ENCODE assay signal across 15 cellular contexts in genomic region chr6:12458558-12458957, GRCh38.
DNase-seq lines count a peak whose midpoint lies in the region; ATAC-seq, FAIRE-seq and TF ChIP-seq lines count a peak whose summit lies in the region.
"Had no signal": no experiment of that assay in that cellular context is flagged by ENCODE, and none has a peak within 500 bp of the region (broad histone marks: within the 10 kb centered on the region; RNA-seq: fewer than 3 reads in every experiment).

No MANE protein-coding gene starts in this region.

- peak overlapping the region; percentile 25; the same call in 1 of the 2 replicates for H3K14ac ChIP-seq in H9 (ENCODE audit: insufficient read depth, low read length)

- DNase-seq in ELF-1 (ENCODE audit: low read depth, low spot score) (peak; percentile 53), H9 (no peak), GM12878 (ENCODE audit: low read depth, low spot score) (no peak), mesendoderm (no peak), middle frontal gyrus (ENCODE audit: extremely low spot score, low spot score) (no peak), NCI-H1694 (lab: John Stamatoyannopoulos, UW) (no peak)
- DNase-seq in activated CD8-positive, alpha-beta memory T cell treated with anti-CD3 and anti-CD28 coated beads, Interleukin-2, amount 50 U/mL, for 48 hours = no peak
- DNase-seq: BE2C; CD4-positive, alpha-beta memory T cell; DMS79; IMR-90; KBM-7 had no signal

- no peak overlapping the region for H3K27ac Mint-ChIP-seq in H9
- H3K27ac Mint-ChIP-seq: CD4-positive, alpha-beta memory T cell had no signal

- H3K27me3 ChIP-seq in H9 (ENCODE audit: insufficient read depth, low read length) (peaks cover 4% of the 10 kb centered on the region; the same call in 1 of the 2 replicates), GM12878 (replicated peaks in 1 of 2; ENCODE audit: control insufficient read depth in 2 of 2, insufficient read depth in 2 of 2, low read length in 1 of 2) (no peaks in the 10 kb centered on the region), mesendoderm (ENCODE audit: insufficient read depth, low read length, poor library complexity) (no peaks in the 10 kb centered on the region)
- H3K27me3 ChIP-seq: BE2C had no signal

- in situ Hi-C loops in GM12878 (cut with MboI) = no loop called here

- H4K20me1 ChIP-seq in H9 (ENCODE audit: control insufficient read depth, insufficient read depth, insufficient read length) = no peaks in the 10 kb centered on the region
- no peaks in the 10 kb centered on the region for H4K20me1 ChIP-seq in GM12878 (ENCODE audit: control insufficient read depth, insufficient read depth)

- no peak overlapping the region for H2BK20ac ChIP-seq in H9 (ENCODE audit: low read depth, low read length, poor library complexity, severe bottlenecking)

- peaks cover 3 to 10% (median 3%) of the 10 kb centered on the region in 3 experiments for H3K36me3 Mint-ChIP-seq in H9 (ENCODE audit: insufficient read depth in 1 of 3, low read depth in 3 of 3)
- H3K36me3 Mint-ChIP-seq: CD4-positive, alpha-beta memory T cell had no signal

- TF ChIP-seq EP300 in GM12878 (IDR thresholded peaks at IDR 0.05; ENCODE audit: borderline replicate concordance in 1 of 2, control insufficient read depth in 1 of 2, low read depth in 2 of 2, low read length in 2 of 2) = no peak

- H3K4me2 ChIP-seq in H9 (ENCODE audit: insufficient read depth, insufficient read length, low read length) (no peak overlapping the region), GM12878 (ENCODE audit: control insufficient read depth, insufficient read depth) (no peak overlapping the region), mesendoderm (ENCODE audit: low read length) (no peak overlapping the region)

- peaks cover 28% of the 10 kb centered on the region for H3K27me3 Mint-ChIP-seq in H9 (ENCODE audit: low read depth)

- CTCF ChIA-PET in GM12878 (lab: Yijun Ruan, JAX) = no interaction called here

- no peak for TF ChIP-seq RAD21 in GM12878 (IDR thresholded peaks at IDR 0.05; ENCODE audit: insufficient read depth, low read depth, low read length)

- TF ChIP-seq CTCF in H9 (conservative IDR thresholded peaks at IDR 0.05) (no peak), GM12878 (IDR thresholded peaks at IDR 0.05 in 2 of 3, conservative IDR thresholded peaks at IDR 0.05 in 1 of 3; ENCODE audit: control insufficient read depth in 2 of 3, extremely low read depth in 1 of 3, insufficient read depth in 1 of 3, low read depth in 3 of 3, low read length in 3 of 3) (no peak)

- no peaks in the 10 kb centered on the region for H3K79me1 ChIP-seq in H9 (ENCODE audit: insufficient read depth, low read depth, low read length, poor library complexity, severe bottlenecking)
- H3K79me1 ChIP-seq in mesendoderm (ENCODE audit: low read length) = no peaks in the 10 kb centered on the region

- no peak overlapping the region for H3K56ac ChIP-seq in H9 (ENCODE audit: insufficient read length, low read depth, low read length)
- H3K56ac ChIP-seq in mesendoderm (ENCODE audit: low read length) = no peak overlapping the region

- intact Hi-C loops in GM12878 (cut with micrococcal nuclease; ENCODE audit: unreplicated experiment) = no loop called here

- BruUV-seq in GM12878 (replicated peaks; lab: Mats Ljungman, UMichigan) = no TSS peak

- H3K4me1 ChIP-seq in H9 (ENCODE audit: insufficient read depth, low read length) = no peaks in the 10 kb centered on the region; the same call in 1 of the 2 replicates
- no peaks in the 10 kb centered on the region for H3K4me1 ChIP-seq in GM12878 (ENCODE audit: control insufficient read depth, insufficient read depth, low read length)
- H3K4me1 ChIP-seq in mesendoderm (ENCODE audit: control insufficient read depth, low read depth, low read length) = no peaks in the 10 kb centered on the region
- H3K4me1 ChIP-seq: BE2C had no signal

- H3K18ac ChIP-seq in H9 (ENCODE audit: insufficient read length, low read depth, low read length) (no peak overlapping the region), mesendoderm (ENCODE audit: low read length) (no peak overlapping the region)

- no peak for ATAC-seq in GM12878

- peaks cover 8 to 10% of the 10 kb centered on the region in 2 experiments for H3K9me3 Mint-ChIP-seq in H9

- H3K23me2 ChIP-seq in H9 (ENCODE audit: insufficient read length, low read depth, low read length, poor library complexity, severe bottlenecking) = no peaks in the 10 kb centered on the region

- peaks cover 22 to 25% of the 10 kb centered on the region in 2 experiments for H3K4me1 Mint-ChIP-seq in H9
- H3K4me1 Mint-ChIP-seq: CD4-positive, alpha-beta memory T cell had no signal

- H2BK12ac ChIP-seq in H9 (ENCODE audit: insufficient read length, low read depth, low read length) = no peak overlapping the region

- H3K9ac ChIP-seq in H9 (ENCODE audit: extremely low read depth, insufficient read length, low read length) (no peak overlapping the region), GM12878 (ENCODE audit: control insufficient read depth, insufficient read depth, low read length) (no peak overlapping the region), mesendoderm (ENCODE audit: low read length) (no peak overlapping the region)

- H3K9me3 ChIP-seq in H9 (ENCODE audit: control insufficient read depth, low read depth, low read length) (peaks cover 2% of the 10 kb centered on the region), GM12878 (replicated peaks; ENCODE audit: control insufficient read depth, insufficient read depth, low read length) (peaks cover 2% of the 10 kb centered on the region; the same call in 2 of the 3 replicates)
- H3K9me3 ChIP-seq: BE2C had no signal

- FAIRE-seq in GM12878 (lab: Jason Lieb, UNC) = no peak
- FAIRE-seq: G401.6, GM19239 had no signal

- no CpG with 5 or more reads among the region's 5 CpGs for WGBS in H9 (ENCODE audit: extremely low coverage, insufficient read length, low lambda C conversion rate)
- 21% methylated on average over 5 of the region's 5 CpGs for WGBS in GM12878 (ENCODE audit: insufficient coverage, insufficient replicate concordance, low lambda C conversion rate, missing lambda C conversion rate)
- WGBS in mesendoderm (ENCODE audit: extremely low coverage, insufficient coverage, low lambda C conversion rate) = no CpG with 5 or more reads among the region's 5 CpGs

- H3K27ac ChIP-seq in H9 (ENCODE audit: insufficient read length, low read depth, low read length) = no peak overlapping the region
- no peak overlapping the region for H3K27ac ChIP-seq in GM12878 (ENCODE audit: control insufficient read depth, insufficient read depth)
- no peak overlapping the region for H3K27ac ChIP-seq in mesendoderm (ENCODE audit: low read depth, low read length)
- H3K27ac ChIP-seq: C4-2B had no signal

- H4K8ac ChIP-seq in H9 (replicated peaks; ENCODE audit: insufficient read length, low read depth, low read length) = no peak overlapping the region
- no peak overlapping the region for H4K8ac ChIP-seq in mesendoderm (ENCODE audit: low read depth, low read length)

- SMC1A ChIA-PET in GM12878 (lab: Charles Lee; ENCODE audit: uncharacterized antibody, unreplicated experiment) = no interaction called here

- no peak overlapping the region for H3T11ph ChIP-seq in H9 (ENCODE audit: low read length)

- H2BK5ac ChIP-seq in H9 (ENCODE audit: insufficient read length, low read length) (no peak overlapping the region), mesendoderm (ENCODE audit: low read length) (no peak overlapping the region)

- H3K23ac ChIP-seq in H9 (ENCODE audit: insufficient read length, low read depth, low read length) (no peak overlapping the region), mesendoderm (ENCODE audit: low read length) (no peak overlapping the region)

- H2AK5ac ChIP-seq in H9 (ENCODE audit: insufficient read length, low read length) = no peak overlapping the region
- no peak overlapping the region for H2AK5ac ChIP-seq in mesendoderm (ENCODE audit: low read length)

- no peak overlapping the region for H3K4me3 Mint-ChIP-seq in H9
- H3K4me3 Mint-ChIP-seq: CD4-positive, alpha-beta memory T cell had no signal

- POLR2A ChIA-PET in GM12878 (lab: Charles Lee) = no interaction called here

- TF ChIP-seq POLR2A in GM12878 (IDR thresholded peaks at IDR 0.05; ENCODE audit: low read depth, low read length) = no peak

- RAD21 ChIA-PET in GM12878 (lab: Charles Lee; ENCODE audit: unreplicated experiment) = no interaction called here

- H3K79me2 ChIP-seq in H9 (ENCODE audit: insufficient read depth, low read length) (no peaks in the 10 kb centered on the region), GM12878 (ENCODE audit: control insufficient read depth, insufficient read depth, low read length) (no peaks in the 10 kb centered on the region), mesendoderm (ENCODE audit: control insufficient read depth, insufficient read depth, low read length) (no peaks in the 10 kb centered on the region)

- no peak overlapping the region for H3K4ac ChIP-seq in H9 (ENCODE audit: low read depth, low read length)
- no peak overlapping the region for H3K4ac ChIP-seq in mesendoderm (ENCODE audit: low read depth, low read length)

- H2BK15ac ChIP-seq in H9 (ENCODE audit: low read depth, low read length) = no peak overlapping the region
- no peak overlapping the region for H2BK15ac ChIP-seq in mesendoderm (replicated peaks; ENCODE audit: low read depth)

- no peak overlapping the region for H2BK120ac ChIP-seq in H9 (ENCODE audit: low read depth, low read length, poor library complexity, severe bottlenecking)
- no peak overlapping the region for H2BK120ac ChIP-seq in mesendoderm (ENCODE audit: low read depth, low read length)

- H3K4me3 ChIP-seq in GM12878 (no peak overlapping the region), mesendoderm (ENCODE audit: low read length) (no peak overlapping the region)

- no peak overlapping the region for H4K91ac ChIP-seq in H9 (ENCODE audit: insufficient read length, low read depth, low read length)

- no peak overlapping the region for H2AFZ ChIP-seq in H9 (ENCODE audit: low read length)
- no peak overlapping the region for H2AFZ ChIP-seq in GM12878 (ENCODE audit: control insufficient read depth, low read depth, low read length)

- no peaks in the 10 kb centered on the region for H3K36me3 ChIP-seq in GM12878 (ENCODE audit: control insufficient read depth in 2 of 2, insufficient read depth in 2 of 2, low read length in 1 of 2)
- no peaks in the 10 kb centered on the region for H3K36me3 ChIP-seq in mesendoderm (ENCODE audit: control insufficient read depth, insufficient read depth, low read length)
- H3K36me3 ChIP-seq: BE2C had no signal

- H4K5ac ChIP-seq in H9 (ENCODE audit: insufficient read length, low read depth, low read length) (no peak overlapping the region), mesendoderm (ENCODE audit: low read length) (no peak overlapping the region)

TF ChIP-seq in GM12878, 131 proteins besides CTCF, POLR2A, EP300 and RAD21:
- peak; percentile 16; the same call in 1 of the 2 replicates for TF ChIP-seq RUNX3 (IDR thresholded peaks at IDR 0.05; ENCODE audit: low read length)
- TF ChIP-seq ZBED1 (IDR thresholded peaks at IDR 0.05; ENCODE audit: borderline replicate concordance) = no peak
